8 cellular contexts compared by ENCODE assay signal in genomic region chr2:230824406-230824978, GRCh38. TPM values are rescaled to one million over a fixed set of nuclear protein-coding genes. Genes with fewer than 3 reads are reported as not detected.
A peak's percentile ranks its signal among the peaks of the same experiment; 100 is the strongest.
DNase-seq lines count a peak whose midpoint lies in the region; ATAC-seq and TF ChIP-seq lines count a peak whose summit lies in the region.

No MANE protein-coding gene starts in this region.

- no peaks in the 10 kb centered on the region for H3K36me3 ChIP-seq in colonic mucosa
- H3K36me3 ChIP-seq in left lung = peaks cover 0 to 29% of the 10 kb centered on the region in 2 donors

- H3K27me3 ChIP-seq in colonic mucosa = peaks cover 9% of the 10 kb centered on the region
- peaks cover 10 to 49% of the 10 kb centered on the region in 2 donors for H3K27me3 ChIP-seq in left lung

- H3K4me3 ChIP-seq in colonic mucosa = no peak overlapping the region
- H3K4me3 ChIP-seq in left lung = no peak overlapping the region

- DNase-seq in GM04504 (ENCODE audit: low read depth) = peak; percentile 53
- peak; percentile 85 for DNase-seq in NCI-H460 (ENCODE audit: extremely low read depth, low read depth)
- DNase-seq in activated CD4-positive, CD25-positive, alpha-beta regulatory T cell treated with anti-CD3 and anti-CD28 coated beads, Interleukin-2, amount 50 U/mL, for 72 hours = peak; percentile 40
- peak; percentile 64 for DNase-seq in colonic mucosa
- DNase-seq in left lung = no peak
- peak; percentile 65 for DNase-seq in stimulated activated CD4-positive, alpha-beta T cell treated with anti-CD3 and anti-CD28 coated beads, Interleukin-4, amount 100 ng/mL, for 24 hours
- no peak for DNase-seq in cortex of kidney (lab: John Stamatoyannopoulos, UW)

- peak; percentile 48 for ATAC-seq in HG02981 (IDR thresholded peaks at IDR 0.05; ENCODE audit: unreplicated experiment)
- peak; percentile 88 for ATAC-seq in left lung

- no peak overlapping the region for H3K9ac ChIP-seq in colonic mucosa (ENCODE audit: low read depth in 2 of 2, low read length in 2 of 2)

- H3K9me3 ChIP-seq in colonic mucosa (no peaks in the 10 kb centered on the region), left lung (no peaks in the 10 kb centered on the region)

- H3K27ac ChIP-seq in colonic mucosa = no peak overlapping the region
- H3K27ac ChIP-seq in left lung = no peak overlapping the region

- peak; percentile 58 for TF ChIP-seq CTCF in colonic mucosa (IDR thresholded peaks at IDR 0.05)
- peak; percentile 54 to 75 for TF ChIP-seq CTCF in left lung (IDR thresholded peaks at IDR 0.05)

- H3K4me1 ChIP-seq in colonic mucosa (no peaks in the 10 kb centered on the region), left lung (peaks cover 11 to 15% of the 10 kb centered on the region in 2 donors)

- intact Hi-C loops in colonic mucosa (cut with DNase I) = loop anchor here (2.0 kb wide), 1 partner anchor 162 kb away; no protein-coding TSS in a partner anchor
- intact Hi-C loops in left lung (cut with DNase I) = loop anchor here in 1 of 2 donors (5.0 kb wide), 1 partner anchor 163 kb away; no protein-coding TSS in a partner anchor

RNA-seq across cellular contexts. Expression of gene ITM2C, which starts 40.2 kb away (rescaled TPM):
- total RNA-seq in NCI-H460 (2014; rRNA removed; shearing (Covaris generic)) = 36.2 and 38.1 TPM in 2 replicates
- polyA plus RNA-seq in NCI-H460 (2014; cell fraction: nucleus; rRNA removed) = 38.6 and 58.0 TPM in 2 replicates
- total RNA-seq in colonic mucosa (1,000 to 10,000 TPM; 1,192 to 1,707 TPM), left lung (10 to 100 TPM; 32.0 to 60.7 TPM)

Comparison
In these comparisons a context has a peak if more than half of its experiments do, and no peak if none do; other contexts are left out.
1. DNase-seq: peak in GM04504 (single experiment), NCI-H460 (single experiment), activated CD4-positive, CD25-positive, alpha-beta regulatory T cell treated with anti-CD3 and anti-CD28 coated beads, Interleukin-2, amount 50 U/mL, for 72 hours (single experiment), colonic mucosa (single experiment) and stimulated activated CD4-positive, alpha-beta T cell treated with anti-CD3 and anti-CD28 coated beads, Interleukin-4, amount 100 ng/mL, for 24 hours (single experiment); none in left lung (0 of 2) and cortex of kidney (single experiment).
2. RNA of gene ITM2C, which starts 40.2 kb away (total RNA-seq): 1,192 to 1,707 TPM in colonic mucosa; 32.0 to 60.7 TPM in left lung and 36.2 to 38.1 TPM in NCI-H460; every median in the first group is over 10 times any median in the second.